1 cellular context compared by ENCODE assay signal in the genomic region with DNA sequence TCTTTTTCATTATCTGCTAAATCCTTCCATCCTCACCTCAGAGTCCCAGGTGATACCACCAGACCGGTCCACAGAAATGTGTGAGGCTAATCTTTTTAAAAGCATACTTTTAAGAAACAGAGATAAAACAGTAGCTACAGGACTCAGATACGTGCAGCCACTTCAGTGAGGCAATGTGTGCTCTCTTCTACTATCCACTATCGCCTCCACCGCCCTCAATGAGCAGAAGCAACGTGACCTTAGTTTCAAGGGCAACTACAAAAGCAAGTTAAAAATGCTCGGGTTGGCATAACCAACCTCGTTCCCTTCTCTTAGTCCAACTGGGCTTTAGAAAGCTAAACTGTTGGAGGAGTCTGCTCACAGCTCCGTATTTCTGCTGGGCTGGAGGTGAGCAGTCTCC.
TF ChIP-seq lines count a peak whose summit lies in the region.

No MANE protein-coding gene starts in this region.

TF ChIP-seq in WTC11, 78 proteins besides CTCF, POLR2A, EP300 and RAD21 (continued from another document):
- TF ChIP-seq ZNF416 (CRISPR knock-in tag; IDR thresholded peaks at IDR 0.05) (no peak), NR2C2 (CRISPR knock-in tag; IDR thresholded peaks at IDR 0.05) (no peak), NR1H2 (CRISPR knock-in tag; IDR thresholded peaks at IDR 0.05) (no peak)
